ENCODE assay signal across 29 cellular contexts in the genomic region with DNA sequence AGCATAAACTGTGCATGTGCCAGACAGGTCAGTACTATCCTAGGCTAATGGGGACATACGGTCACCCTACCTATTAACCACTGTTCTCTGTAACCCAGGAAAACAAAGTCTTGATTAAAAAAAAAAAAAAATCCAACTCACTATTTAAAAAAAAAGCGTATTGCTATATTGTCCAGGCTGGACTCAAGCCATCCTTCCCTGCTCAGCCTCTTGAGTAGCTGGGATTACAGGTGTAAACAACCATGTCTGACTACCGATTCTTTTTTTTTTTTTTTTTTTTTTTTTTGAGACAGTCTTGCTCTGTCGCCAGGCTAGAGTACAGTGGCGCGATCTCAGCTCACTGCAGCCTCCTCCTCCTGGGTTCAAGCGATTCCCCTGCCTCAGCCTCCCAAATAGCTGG.
"Had no signal": no experiment of that assay in that cellular context is flagged by ENCODE, and none has a peak within 500 bp of the region (broad histone marks: within the 10 kb centered on the region; RNA-seq: fewer than 3 reads in every experiment).

No MANE protein-coding gene starts in this region.

- H3K36me3 ChIP-seq: brain microvascular endothelial cell, esophagus muscularis mucosa, gastrocnemius medialis, heart right ventricle, WERI-Rb-1 had no signal

- H3K9me3 ChIP-seq: esophagus muscularis mucosa, gastrocnemius medialis, heart right ventricle had no signal

- H3K27ac Mint-ChIP-seq: activated B cell treated with CpG ODN at 0.5 μM for 24 hours; dendritic cell treated with granulocyte-macrophage colony-stimulating factor and Interleukin-4, amounts not matched to agents 40 ng/mL and 50 ng/mL, for 4 days had no signal

- H3K4me1 ChIP-seq: foreskin keratinocyte had no signal

- H3K4me3 ChIP-seq: coronary artery, dorsolateral prefrontal cortex, esophagus muscularis mucosa, gastrocnemius medialis, heart right ventricle had no signal

- ATAC-seq: activated CD4-positive, CD25-positive, alpha-beta regulatory T cell treated with anti-CD3 and anti-CD28 coated beads, Interleukin-2, amount 50 U/mL, for 24 hours; activated CD8-positive, alpha-beta T cell treated with anti-CD3 and anti-CD28 coated beads for 36 hours; activated T-cell treated with anti-CD3 and anti-CD28 coated beads, Interleukin-2, amount 50 U/mL, for 4 hours; activated T-helper 17 cell treated with anti-CD3 and anti-CD28 coated beads, Interleukin-2, amount 50 U/mL, for 72 hours; foreskin keratinocyte; gastrocnemius medialis; heart right ventricle had no signal

- H3K9me3 Mint-ChIP-seq: activated B cell treated with CpG ODN at 0.5 μM for 24 hours; activated CD8-positive, alpha-beta T cell treated with anti-CD3 and anti-CD28 coated beads for 36 hours; activated T-cell treated with anti-CD3 and anti-CD28 coated beads, Interleukin-2, amount 50 U/mL, for 4 hours; activated T-helper 17 cell treated with anti-CD3 and anti-CD28 coated beads, Interleukin-2, amount 50 U/mL, for 72 hours; central memory CD8-positive, alpha-beta T cell; dendritic cell treated with granulocyte-macrophage colony-stimulating factor and Interleukin-4, amounts not matched to agents 40 ng/mL and 50 ng/mL, for 4 days had no signal

- DNase-seq: activated B cell treated with CpG ODN at 0.5 μM for 24 hours; activated CD4-positive, alpha-beta T cell treated with anti-CD3 and anti-CD28 coated beads for 48 hours; activated CD4-positive, alpha-beta T cell treated with anti-CD3 and anti-CD28 coated beads, Interleukin-2, amount 50 U/mL, for 1 hour; activated CD4-positive, alpha-beta T cell treated with anti-CD3 and anti-CD28 coated beads, Interleukin-2, amount 50 U/mL, for 48 hours; activated CD8-positive, alpha-beta memory T cell treated with anti-CD3 and anti-CD28 coated beads for 24 hours; activated CD8-positive, alpha-beta T cell treated with anti-CD3 and anti-CD28 coated beads for 36 hours; activated effector memory CD4-positive, alpha-beta T cell treated with Interleukin-2 at 50 U/mL for 16 hours; activated gamma-delta T cell treated with Interleukin-2 at 50 U/mL for 16 hours; activated naive CD4-positive, alpha-beta T cell treated with anti-CD3 and anti-CD28 coated beads, Interleukin-2, amount 50 U/mL, for 16 hours; activated naive CD4-positive, alpha-beta T cell treated with Interleukin-2 at 50 U/mL for 16 hours; activated T-cell treated with anti-CD3 and anti-CD28 coated beads, Interleukin-2, amount 50 U/mL, for 4 hours; amniotic stem cell; anterior cingulate cortex; brain microvascular endothelial cell; dorsolateral prefrontal cortex; effector memory CD4-positive, alpha-beta T cell; erythroblast; foreskin keratinocyte; gastrocnemius medialis; heart right ventricle; T-helper 2 cell; WERI-Rb-1 had no signal

- H3K27ac ChIP-seq: brain microvascular endothelial cell, dorsolateral prefrontal cortex, foreskin keratinocyte, gastrocnemius medialis, heart right ventricle, WERI-Rb-1 had no signal

- H3K27me3 Mint-ChIP-seq: activated B cell treated with CpG ODN at 0.5 μM for 24 hours; activated CD8-positive, alpha-beta T cell treated with anti-CD3 and anti-CD28 coated beads for 36 hours; activated naive CD8-positive, alpha-beta T cell; activated T-helper 17 cell treated with anti-CD3 and anti-CD28 coated beads, Interleukin-2, amount 50 U/mL, for 72 hours; central memory CD8-positive, alpha-beta T cell; dendritic cell treated with granulocyte-macrophage colony-stimulating factor and Interleukin-4, amounts not matched to agents 40 ng/mL and 50 ng/mL, for 4 days had no signal

- H3K27me3 ChIP-seq: brain microvascular endothelial cell, dorsolateral prefrontal cortex, esophagus muscularis mucosa, foreskin keratinocyte, gastrocnemius medialis, heart right ventricle had no signal

- H3K4me3 Mint-ChIP-seq: activated B cell treated with CpG ODN at 0.5 μM for 24 hours; activated CD8-positive, alpha-beta T cell treated with anti-CD3 and anti-CD28 coated beads for 36 hours; activated naive CD8-positive, alpha-beta T cell; activated T-cell treated with anti-CD3 and anti-CD28 coated beads, Interleukin-2, amount 50 U/mL, for 4 hours; central memory CD8-positive, alpha-beta T cell; dendritic cell treated with granulocyte-macrophage colony-stimulating factor and Interleukin-4, amounts not matched to agents 40 ng/mL and 50 ng/mL, for 4 days had no signal
